Comparison of ENCODE assay signal across 7 cellular contexts in the genomic region with DNA sequence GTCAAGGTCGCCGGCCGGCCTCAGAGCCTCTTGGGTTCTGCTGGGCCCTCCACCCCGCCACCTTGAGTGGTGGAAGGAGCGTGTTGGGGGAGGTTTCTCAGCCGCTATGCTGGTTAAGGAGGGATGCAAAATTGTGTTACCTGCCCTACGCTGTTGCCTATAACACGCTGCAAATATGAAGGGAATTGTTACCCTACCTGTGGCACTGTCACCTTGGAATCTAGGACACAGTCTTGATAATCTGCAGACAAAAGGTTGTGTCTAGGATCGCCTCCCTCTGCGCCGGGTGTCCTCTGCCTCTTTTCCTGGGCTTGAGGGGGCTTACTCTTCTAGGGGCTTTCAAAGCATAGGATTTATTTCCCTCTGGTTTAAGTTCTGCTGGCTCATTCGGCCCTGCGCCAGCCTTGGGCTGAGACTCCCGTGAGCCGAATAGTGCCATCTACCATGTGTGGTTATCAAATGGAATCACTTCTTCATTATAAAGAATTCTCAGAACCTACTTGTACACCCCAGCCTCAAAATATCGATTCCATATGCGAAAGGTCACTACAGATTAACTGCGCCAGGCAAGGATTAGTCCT. TPM values are rescaled to one million over a fixed set of nuclear protein-coding genes. Genes with fewer than 3 reads are reported as not detected.
DNase-seq lines count a peak whose midpoint lies in the region; ATAC-seq and TF ChIP-seq lines count a peak whose summit lies in the region.

No MANE protein-coding gene starts in this region.

- H3K4me1 ChIP-seq in HCT116 (ENCODE audit: control insufficient read depth in 1 of 2, insufficient read depth in 2 of 2, low read length in 2 of 2) (peaks cover 8 to 25% of the 10 kb centered on the region in 2 experiments; a peak in 3 of 4 replicates), parathyroid adenoma (no peaks in the 10 kb centered on the region)

- H4K20me1 ChIP-seq in HCT116 (ENCODE audit: insufficient read depth), result no peaks in the 10 kb centered on the region

- H3K4me3 Mint-ChIP-seq in T-cell, result peak overlapping the region; percentile 67 to 87 (median 74)

- RAD21 ChIA-PET in HCT116 (lab: Charles Lee; ENCODE audit: low non-redundant PET in 1 of 2, low total read pairs in 2 of 2, uncharacterized antibody in 2 of 2, unreplicated experiment in 2 of 2), result no interaction called here

- H3K27ac ChIP-seq in HCT116 (ENCODE audit: low read depth, low read length), result peak overlapping the region; percentile 67
- H3K27ac ChIP-seq in parathyroid adenoma, result no peak overlapping the region

- H3K9ac ChIP-seq in HCT116 (ENCODE audit: low read length) (peak overlapping the region; percentile 64), parathyroid adenoma (no peak overlapping the region)

- H3K27me3 Mint-ChIP-seq in T-cell, result peaks cover 41 to 44% of the 10 kb centered on the region in 2 donors

- no peak for TF ChIP-seq RAD21 in HCT116 (IDR thresholded peaks at IDR 0.05; ENCODE audit: low read depth)

- H2AFZ ChIP-seq in HCT116 (ENCODE audit: low read depth, low read length, poor library complexity, severe bottlenecking), result peak overlapping the region; percentile 37
- H2AFZ ChIP-seq in parathyroid adenoma, result peak overlapping the region; percentile 69

- H3K27me3 ChIP-seq in HCT116 (ENCODE audit: insufficient read depth, low read length) (no peaks in the 10 kb centered on the region), parathyroid adenoma (ENCODE audit: control insufficient read depth, insufficient read depth, low read length) (no peaks in the 10 kb centered on the region)

- H3K9me2 ChIP-seq in HCT116 (ENCODE audit: insufficient read depth), result no peaks in the 10 kb centered on the region

- no peaks in the 10 kb centered on the region for H3K9me3 ChIP-seq in HCT116 (ENCODE audit: control insufficient read depth in 1 of 2, insufficient read depth in 1 of 2, low read depth in 1 of 2, low read length in 2 of 2)
- no peaks in the 10 kb centered on the region for H3K9me3 ChIP-seq in parathyroid adenoma (ENCODE audit: control insufficient read depth, low read length)

- H3K27ac Mint-ChIP-seq in T-cell, result peak overlapping the region in 1 of 2 donors; percentile 19

- H3K36me3 Mint-ChIP-seq in T-cell, result no peaks in the 10 kb centered on the region

- H3K79me2 ChIP-seq in HCT116 (ENCODE audit: insufficient read depth, low read length), result peaks cover 8% of the 10 kb centered on the region
- H3K79me2 ChIP-seq in parathyroid adenoma, result no peaks in the 10 kb centered on the region

- H3K4me1 Mint-ChIP-seq in T-cell, result peaks cover 5 to 11% (median 9%) of the 10 kb centered on the region in 3 donors

- DNase-seq in HCT116 (ENCODE audit: low read depth, low spot score) (no peak), T-cell (no peak), fibroblast of pulmonary artery (ENCODE audit: low read depth) (no peak), omental fat pad (ENCODE audit: low spot score) (no peak), ecto neural progenitor cell (ENCODE audit: low spot score) (no peak)

- no peak for TF ChIP-seq POLR2A in HCT116 (IDR thresholded peaks at IDR 0.05; ENCODE audit: borderline replicate concordance, extremely low read depth, insufficient read depth, insufficient read length)

- intact Hi-C loops in HCT116 (cut with micrococcal nuclease), result no loop called here

- no peaks in the 10 kb centered on the region for H3K9me3 Mint-ChIP-seq in T-cell

- CTCF ChIA-PET in HCT116 (lab: Charles Lee) (interaction anchor here (0.9 kb wide), 1 partner anchor 169 kb away, joined by 4 read pairs; no protein-coding TSS in a partner anchor), T-cell (lab: Charles Lee) (no interaction called here)

- H3K4me2 ChIP-seq in HCT116 (ENCODE audit: low read length) (peak overlapping the region; percentile 95), parathyroid adenoma (ENCODE audit: low read length) (peak overlapping the region; percentile 76)

- peak; percentile 8; the same call in 1 of the 2 replicates for ATAC-seq in HCT116
- peak in 2 of 4 experiments; percentile 16 to 21 for ATAC-seq in T-cell (replicated peaks in 1 of 4)
- no peak for ATAC-seq in omental fat pad (ENCODE audit: low FRiP score)
- ATAC-seq in GM21381 (IDR thresholded peaks at IDR 0.05; ENCODE audit: unreplicated experiment), result no peak

- POLR2A ChIA-PET in HCT116 (lab: Charles Lee), result interaction anchor here (1.3 kb wide), 1 partner anchor 212 kb away, joined by 3 read pairs; no protein-coding TSS in a partner anchor
- POLR2A ChIA-PET in T-cell (lab: Charles Lee), result no interaction called here

- BruUV-seq in HCT116 (replicated peaks; lab: Mats Ljungman, UMichigan), result no TSS peak

- H3K4me3 ChIP-seq in HCT116 (replicated peaks in 1 of 2; ENCODE audit: low read depth in 1 of 2, low read length in 2 of 2) (peak overlapping the region; percentile 64 to 74), fibroblast of pulmonary artery (replicated peaks; ENCODE audit: low read depth, low read length) (peak overlapping the region; percentile 46), parathyroid adenoma (ENCODE audit: low read depth, low read length) (peak overlapping the region; percentile 50)

- no peak for TF ChIP-seq CTCF in HCT116 (IDR thresholded peaks at IDR 0.05 in 2 of 3, conservative IDR thresholded peaks at IDR 0.05 in 1 of 3; ENCODE audit: borderline replicate concordance in 1 of 3, insufficient read depth in 1 of 3, low read depth in 2 of 3, low read length in 2 of 3)
- no peak for TF ChIP-seq CTCF in fibroblast of pulmonary artery (IDR thresholded peaks at IDR 0.05; ENCODE audit: low read length, missing control alignments)
- no peak for TF ChIP-seq CTCF in parathyroid adenoma (IDR thresholded peaks at IDR 0.05)
- no peak for TF ChIP-seq CTCF in omental fat pad (IDR thresholded peaks at IDR 0.05)

- H3K36me3 ChIP-seq in HCT116 (ENCODE audit: control insufficient read depth in 1 of 2, insufficient read depth in 2 of 2, low read length in 2 of 2), result no peaks in the 10 kb centered on the region
- H3K36me3 ChIP-seq in parathyroid adenoma (ENCODE audit: control insufficient read depth, insufficient read depth, low read length), result no peaks in the 10 kb centered on the region

TF ChIP-seq in HCT116, 20 proteins besides CTCF, POLR2A, EP300 and RAD21:
- TF ChIP-seq EGR1 (IDR thresholded peaks at IDR 0.05; ENCODE audit: low read depth) (no peak), FOSL1 (IDR thresholded peaks at IDR 0.05; ENCODE audit: low read depth) (no peak), SP1 (IDR thresholded peaks at IDR 0.05; ENCODE audit: low read depth) (no peak), YY1 (IDR thresholded peaks at IDR 0.05; ENCODE audit: extremely low read depth, insufficient replicate concordance, low read depth, low read length) (no peak), ZFX (IDR thresholded peaks at IDR 0.05) (peak; percentile 63), EZH2 (IDR thresholded peaks at IDR 0.05) (no peak)
- TF ChIP-seq, protein P1, sequence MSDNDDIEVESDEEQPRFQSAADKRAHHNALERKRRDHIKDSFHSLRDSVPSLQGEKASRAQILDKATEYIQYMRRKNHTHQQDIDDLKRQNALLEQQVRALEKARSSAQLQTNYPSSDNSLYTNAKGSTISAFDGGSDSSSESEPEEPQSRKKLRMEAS (IDR thresholded peaks at IDR 0.05), result peak; percentile 33; the same call in 1 of the 2 replicates
TF ChIP-seq in HCT116: peak in this region for 2.

RNA-seq across cellular contexts. Expression of a gene that starts 0.7 kb away (rescaled TPM):
- total RNA-seq in HCT116 (2021; ENCODE audit: unreplicated experiment), result 3.1 TPM
- polyA plus RNA-seq in HCT116 (2012), result 1.7 and 2.4 TPM in 2 replicates
- 1 to 10 TPM in 1 of 5 donors, under 1 TPM in 4; 0.41 to 1.3 (median 0.73) TPM for total RNA-seq in T-cell
- 1 to 10 TPM; 2.4 to 8.3 (median 6.2) TPM for total RNA-seq in omental fat pad
